ENCODE assay signal across 1 cellular context in the genomic region with DNA sequence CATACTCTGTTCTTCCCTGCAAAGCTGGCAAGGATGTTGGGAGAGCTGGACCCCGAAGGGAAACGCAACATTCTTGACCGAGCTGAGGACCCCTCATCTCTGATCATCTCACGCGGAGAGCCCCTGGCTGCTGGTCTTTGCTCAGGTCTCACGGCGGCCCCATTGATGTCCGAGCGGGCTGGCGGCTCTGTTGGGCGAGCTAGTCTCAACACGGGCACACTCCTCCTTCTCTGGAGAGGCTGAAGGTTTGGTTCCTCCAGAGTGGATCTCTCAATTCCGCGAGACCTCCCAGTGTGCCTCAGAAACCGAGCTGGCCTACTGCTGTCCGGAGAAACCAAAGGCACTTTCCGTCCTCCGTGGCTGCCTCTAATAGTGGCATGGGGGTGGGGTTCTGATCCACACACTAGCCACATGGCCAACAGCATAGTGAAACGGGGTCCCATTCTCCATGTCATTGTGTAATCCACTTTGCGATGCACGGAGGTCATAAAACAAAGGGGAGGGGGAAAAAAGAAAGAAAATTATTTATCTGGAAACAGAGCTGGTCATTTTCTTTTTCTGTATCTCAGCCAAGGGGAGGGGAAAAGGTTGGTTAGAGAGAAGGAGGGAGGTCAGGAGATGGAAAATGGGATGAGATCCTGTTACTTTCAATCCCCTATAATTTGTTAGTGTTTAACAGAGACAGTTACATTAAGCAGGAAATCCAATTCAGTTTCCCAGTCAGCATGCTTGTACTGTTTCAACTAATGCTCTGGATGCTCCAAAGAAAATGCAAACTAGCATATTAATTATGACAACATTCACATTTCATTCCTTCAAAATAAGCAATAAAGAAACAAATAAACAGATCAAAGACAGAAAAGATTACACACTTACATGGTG.
TF ChIP-seq lines count a peak whose summit lies in the region.

No MANE protein-coding gene starts in this region.

TF ChIP-seq in H1, 55 proteins besides CTCF, POLR2A, EP300 and RAD21 (continued from another document):
- TF ChIP-seq CHD2 (IDR thresholded peaks at IDR 0.05; ENCODE audit: low read length) (no peak), KDM5A (IDR thresholded peaks at IDR 0.05; ENCODE audit: low read length) (no peak), CBX5 (IDR thresholded peaks at IDR 0.05; ENCODE audit: low read depth, low read length) (no peak), NRF1 (IDR thresholded peaks at IDR 0.05; ENCODE audit: low read depth, low read length) (no peak), SIRT6 (IDR thresholded peaks at IDR 0.05; ENCODE audit: low read length) (no peak), SP2 (IDR thresholded peaks at IDR 0.05; ENCODE audit: low read length) (no peak), ZNF274 (IDR thresholded peaks at IDR 0.05; ENCODE audit: borderline replicate concordance, extremely low read depth, low read length) (no peak), YY1 (IDR thresholded peaks at IDR 0.05; ENCODE audit: low read depth, low read length) (no peak), TCF12 (IDR thresholded peaks at IDR 0.05; ENCODE audit: low read depth, low read length) (no peak)
- TF ChIP-seq, protein P1, sequence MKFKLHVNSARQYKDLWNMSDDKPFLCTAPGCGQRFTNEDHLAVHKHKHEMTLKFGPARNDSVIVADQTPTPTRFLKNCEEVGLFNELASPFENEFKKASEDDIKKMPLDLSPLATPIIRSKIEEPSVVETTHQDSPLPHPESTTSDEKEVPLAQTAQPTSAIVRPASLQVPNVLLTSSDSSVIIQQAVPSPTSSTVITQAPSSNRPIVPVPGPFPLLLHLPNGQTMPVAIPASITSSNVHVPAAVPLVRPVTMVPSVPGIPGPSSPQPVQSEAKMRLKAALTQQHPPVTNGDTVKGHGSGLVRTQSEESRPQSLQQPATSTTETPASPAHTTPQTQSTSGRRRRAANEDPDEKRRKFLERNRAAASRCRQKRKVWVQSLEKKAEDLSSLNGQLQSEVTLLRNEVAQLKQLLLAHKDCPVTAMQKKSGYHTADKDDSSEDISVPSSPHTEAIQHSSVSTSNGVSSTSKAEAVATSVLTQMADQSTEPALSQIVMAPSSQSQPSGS (IDR thresholded peaks at IDR 0.05; ENCODE audit: low read length), result no peak
